In genomic region chr4:31461425-31461824, GRCh38 we compare ENCODE assay signal across 1 cellular context.
A peak's percentile ranks its signal among the peaks of the same experiment; 100 is the strongest.
TF ChIP-seq lines count a peak whose summit lies in the region.

No MANE protein-coding gene starts in this region.

TF ChIP-seq in HCT116, 20 proteins besides CTCF, POLR2A, EP300 and RAD21 (continued from another document):
- TF ChIP-seq ZBTB33 (IDR thresholded peaks at IDR 0.05; ENCODE audit: extremely low read depth, insufficient replicate concordance, low read length): peak; percentile 57
